In the genomic region with DNA sequence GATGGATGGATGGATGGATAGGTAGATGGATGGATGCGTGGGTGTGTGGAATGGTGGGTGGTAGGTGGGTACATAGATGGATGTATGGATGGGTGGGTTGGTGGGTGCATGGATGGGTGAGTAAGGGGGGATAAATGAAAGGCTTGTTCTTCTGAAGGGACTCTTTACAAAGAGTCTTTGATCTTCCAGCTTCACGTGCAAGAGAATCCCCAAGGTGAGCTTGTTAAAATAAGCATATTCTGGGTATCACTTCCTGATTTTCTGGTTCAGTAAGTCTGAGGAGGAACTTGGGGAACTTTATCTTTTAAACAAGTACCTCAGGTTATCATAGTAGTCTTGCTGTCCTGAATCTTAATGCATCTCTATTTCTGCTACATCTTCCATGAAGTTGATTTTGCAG, we compare ENCODE assay signal across 16 cellular contexts.
DNase-seq lines count a peak whose midpoint lies in the region; ATAC-seq lines count a peak whose summit lies in the region.
"Had no signal": no experiment of that assay in that cellular context is flagged by ENCODE, and none has a peak within 500 bp of the region (broad histone marks: within the 10 kb centered on the region; RNA-seq: fewer than 3 reads in every experiment).

No MANE protein-coding gene starts in this region.

- peaks cover 2 to 12% (median 7%) of the 10 kb centered on the region in 7 donors for H3K9me3 Mint-ChIP-seq in naive B cell

- H3K4me3 Mint-ChIP-seq in naive B cell, result peak overlapping the region in 7 of 8 donors; percentile 35 to 87 (median 71)
- H3K4me3 Mint-ChIP-seq: effector memory CD8-positive, alpha-beta T cell had no signal

- peak overlapping the region; percentile 74 to 97 (median 86) for H3K27ac Mint-ChIP-seq in naive B cell
- H3K27ac Mint-ChIP-seq: effector memory CD8-positive, alpha-beta T cell had no signal

- peak; percentile 51 for ATAC-seq in GM21576 (IDR thresholded peaks at IDR 0.05; ENCODE audit: unreplicated experiment)
- peak; percentile 50 for ATAC-seq in HG03342 (IDR thresholded peaks at IDR 0.05; ENCODE audit: unreplicated experiment)
- peak; percentile 80 for ATAC-seq in naive B cell (ENCODE audit: low read depth in 2 of 2)
- ATAC-seq: effector memory CD8-positive, alpha-beta T cell had no signal

- H3K36me3 Mint-ChIP-seq in naive B cell, result peaks cover 5 to 8% of the 10 kb centered on the region in 2 donors

- peaks cover 0 to 28% (median 15%) of the 10 kb centered on the region in 3 donors for H3K27me3 Mint-ChIP-seq in naive B cell
- H3K27me3 Mint-ChIP-seq: effector memory CD8-positive, alpha-beta T cell had no signal

- DNase-seq in SKM-1 treated with dmso at 0.1 percent for 144 hours (lab: John Stamatoyannopoulos, UW; ENCODE audit: unreplicated experiment) (peak; percentile 4), SKM-1 (lab: John Stamatoyannopoulos, UW; ENCODE audit: unreplicated experiment) (no peak), naive B cell (peak; percentile 77), NCI-H1048 (lab: John Stamatoyannopoulos, UW) (no peak), DMS79 (lab: John Stamatoyannopoulos, UW) (no peak)
- DNase-seq in effector CD4-positive, alpha-beta T cell, result no peak
- DNase-seq: activated CD4-positive, alpha-beta T cell treated with anti-CD3 and anti-CD28 coated beads for 4 hours; activated gamma-delta T cell treated with Interleukin-2 at 50 U/mL for 16 hours; Caco-2; effector memory CD8-positive, alpha-beta T cell; foreskin melanocyte; NCI-H446 treated with DMSO at 0.1 percent for 48 hours; Peyer's patch; stimulated activated CD4-positive, alpha-beta T cell treated with anti-CD3 and anti-CD28 coated beads, Interleukin-12 subunit alpha, Interleukin-12 subunit beta, amount 100 ng/mL, for 4 hours had no signal

- peaks cover 35 to 46% (median 40%) of the 10 kb centered on the region in 3 donors for H3K4me1 Mint-ChIP-seq in naive B cell

Comparison
In these comparisons a context has a peak if more than half of its experiments do, and no peak if none do; other contexts are left out.
1. DNase-seq: peak in SKM-1 treated with dmso at 0.1 percent for 144 hours (single experiment) and naive B cell (single experiment); none in SKM-1 (single experiment), NCI-H1048 (single experiment), DMS79 (single experiment) and effector CD4-positive, alpha-beta T cell (single experiment).
2. Peak in every context shown above with its lines, with median percentiles within 50 percentile points of each other: ATAC-seq.